ENCODE assay signal across 8 cellular contexts in the genomic region with DNA sequence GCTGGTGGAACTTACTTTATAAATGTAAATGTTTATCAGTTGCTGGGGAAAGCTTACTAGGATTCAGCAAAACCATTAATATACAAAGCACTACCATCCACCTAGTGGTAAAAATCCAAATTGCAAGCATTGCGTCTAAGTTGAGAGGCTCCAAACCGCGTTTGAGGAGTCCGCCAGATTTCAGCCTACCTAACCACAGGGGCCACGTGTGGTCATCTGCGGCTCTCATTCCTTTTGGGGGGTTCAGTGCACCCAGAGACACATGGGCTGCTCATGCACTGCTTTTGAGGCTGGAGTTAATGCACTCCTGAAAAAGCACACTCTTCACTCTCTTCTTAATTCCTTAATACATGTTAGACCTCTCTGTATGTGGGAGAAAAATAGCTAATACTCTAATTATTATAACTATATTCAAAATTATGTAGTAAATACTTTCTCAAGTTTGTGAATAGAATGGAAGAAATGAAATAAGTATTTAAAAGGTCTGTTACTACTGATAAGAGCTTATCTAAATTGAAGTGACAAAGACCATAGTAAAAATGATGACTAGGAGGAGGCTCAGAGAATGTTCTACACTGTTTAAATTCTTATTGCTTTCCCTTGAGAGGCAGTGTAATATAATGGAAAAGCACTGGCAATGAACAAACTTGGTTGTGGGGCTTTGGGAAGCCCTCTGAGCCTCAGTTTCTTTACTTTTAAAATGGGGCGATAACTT. TPM values are rescaled to one million over a fixed set of nuclear protein-coding genes. Genes with fewer than 3 reads are reported as not detected.
A peak's percentile ranks its signal among the peaks of the same experiment; 100 is the strongest.
DNase-seq lines count a peak whose midpoint lies in the region; ATAC-seq and TF ChIP-seq lines count a peak whose summit lies in the region.

No MANE protein-coding gene starts in this region.

- H3K4me1 ChIP-seq in Peyer's patch: peaks cover 0 to 12% (median 2%) of the 10 kb centered on the region in 4 donors

- TF ChIP-seq CTCF in Peyer's patch (IDR thresholded peaks at IDR 0.05): peak; percentile 69 to 84 (median 74)
- TF ChIP-seq CTCF in retinal pigment epithelial cell (conservative IDR thresholded peaks at IDR 0.05; ENCODE audit: low read depth, low read length): peak; percentile 78

- TF ChIP-seq POLR2A in Peyer's patch (IDR thresholded peaks at IDR 0.05): no peak

- no peaks in the 10 kb centered on the region for H3K36me3 Mint-ChIP-seq in activated naive CD8-positive, alpha-beta T cell treated with anti-CD3 and anti-CD28 coated beads, Interleukin-2, amount 50 U/mL, for 24 hours (ENCODE audit: low read depth)

- peak; percentile 28 to 52 for DNase-seq in activated CD4-positive, alpha-beta T cell treated with anti-CD3 and anti-CD28 coated beads for 4 hours
- no peak for DNase-seq in activated CD4-positive, alpha-beta T cell treated with anti-CD3 and anti-CD28 coated beads, Interleukin-2, amount 50 U/mL, for 1 hour
- DNase-seq in HuH-7.5 (ENCODE audit: low spot score): peak; percentile 51
- peak; percentile 22 to 70 (median 51) for DNase-seq in Peyer's patch
- peak; percentile 21 for DNase-seq in activated naive CD8-positive, alpha-beta T cell treated with anti-CD3 and anti-CD28 coated beads, Interleukin-2, amount 50 U/mL, for 24 hours
- DNase-seq in left cardiac atrium: no peak
- DNase-seq in retinal pigment epithelial cell (ENCODE audit: low read depth): peak; percentile 33

- H3K4me1 Mint-ChIP-seq in activated naive CD8-positive, alpha-beta T cell treated with anti-CD3 and anti-CD28 coated beads, Interleukin-2, amount 50 U/mL, for 24 hours: peaks cover 45% of the 10 kb centered on the region

- H3K4me3 Mint-ChIP-seq in activated naive CD8-positive, alpha-beta T cell treated with anti-CD3 and anti-CD28 coated beads, Interleukin-2, amount 50 U/mL, for 24 hours: no peak overlapping the region

- peaks cover 33% of the 10 kb centered on the region for H3K27me3 Mint-ChIP-seq in activated naive CD8-positive, alpha-beta T cell treated with anti-CD3 and anti-CD28 coated beads, Interleukin-2, amount 50 U/mL, for 24 hours

- H3K27me3 ChIP-seq in Peyer's patch: no peaks in the 10 kb centered on the region

- H3K27ac Mint-ChIP-seq in activated naive CD8-positive, alpha-beta T cell treated with anti-CD3 and anti-CD28 coated beads, Interleukin-2, amount 50 U/mL, for 24 hours: peak overlapping the region; percentile 86

- intact Hi-C loops in left cardiac atrium (cut with DNase I): loop anchor here in 1 of 2 donors (5.0 kb wide), 1 partner anchor 89 kb away; no protein-coding TSS in a partner anchor

- no peaks in the 10 kb centered on the region for H3K36me3 ChIP-seq in Peyer's patch

- no peaks in the 10 kb centered on the region for H3K9me3 ChIP-seq in Peyer's patch

- H3K27ac ChIP-seq in Peyer's patch: no peak overlapping the region

- ATAC-seq in activated naive CD8-positive, alpha-beta T cell treated with anti-CD3 and anti-CD28 coated beads, Interleukin-2, amount 50 U/mL, for 24 hours: no peak
- ATAC-seq in left cardiac atrium: peak; percentile 15 to 76
- ATAC-seq in GM18520 (IDR thresholded peaks at IDR 0.05; ENCODE audit: unreplicated experiment): no peak

- H3K9me3 Mint-ChIP-seq in activated naive CD8-positive, alpha-beta T cell treated with anti-CD3 and anti-CD28 coated beads, Interleukin-2, amount 50 U/mL, for 24 hours: no peaks in the 10 kb centered on the region

- H3K4me3 ChIP-seq in Peyer's patch (no peak overlapping the region), retinal pigment epithelial cell (ENCODE audit: low read length) (no peak overlapping the region)

RNA-seq across cellular contexts. Expression of gene MANSC4, which starts 41.4 kb away (rescaled TPM):
- not detected for total RNA-seq in Peyer's patch
- total RNA-seq in left cardiac atrium: not detected

RNA-seq across cellular contexts. Expression of gene KLHL42, which starts 41.4 kb away (rescaled TPM):
- total RNA-seq in Peyer's patch (10 to 100 TPM; 16.5 to 30.4 (median 23.9) TPM), left cardiac atrium (10 to 100 TPM in 1 of 2 donors, 1 to 10 TPM in 1; 7.0 to 12.7 TPM)

Comparison
In these comparisons a context has a peak if more than half of its experiments do, and no peak if none do; other contexts are left out.
1. DNase-seq: peak in activated CD4-positive, alpha-beta T cell treated with anti-CD3 and anti-CD28 coated beads for 4 hours (2 of 2), HuH-7.5 (single experiment), Peyer's patch (3 of 3), activated naive CD8-positive, alpha-beta T cell treated with anti-CD3 and anti-CD28 coated beads, Interleukin-2, amount 50 U/mL, for 24 hours (single experiment) and retinal pigment epithelial cell (single experiment); none in activated CD4-positive, alpha-beta T cell treated with anti-CD3 and anti-CD28 coated beads, Interleukin-2, amount 50 U/mL, for 1 hour (single experiment) and left cardiac atrium (single experiment).
2. ATAC-seq: peak in left cardiac atrium (2 of 2); none in activated naive CD8-positive, alpha-beta T cell treated with anti-CD3 and anti-CD28 coated beads, Interleukin-2, amount 50 U/mL, for 24 hours (single experiment) and GM18520 (single experiment).